Comparison of ENCODE assay signal across 1 cellular context in genomic region chr14:34462132-34462893, GRCh38.
TF ChIP-seq lines count a peak whose summit lies in the region.

Gene SPTSSA (minus strand): TSS chr14:34462240. CDS start chr14:34462207, 33 bp downstream.

TF ChIP-seq in HepG2, 621 proteins besides CTCF, POLR2A, EP300 and RAD21 (continued from another document and continues in another):
- peak; percentile 87; the same call in 1 of the 2 replicates for TF ChIP-seq KLF12 (CRISPR knock-in tag; IDR thresholded peaks at IDR 0.05; ENCODE audit: borderline replicate concordance)
- TF ChIP-seq HOXA7 (CRISPR knock-in tag; IDR thresholded peaks at IDR 0.05): no peak
- no peak; the same call in 1 of the 2 replicates for TF ChIP-seq MEF2D (CRISPR knock-in tag; IDR thresholded peaks at IDR 0.05)
- peak; percentile 33; the same call in 1 of the 2 replicates for TF ChIP-seq MZF1 (CRISPR knock-in tag; IDR thresholded peaks at IDR 0.05; ENCODE audit: borderline replicate concordance)
- TF ChIP-seq E2F2 (CRISPR knock-in tag; IDR thresholded peaks at IDR 0.05; ENCODE audit: borderline replicate concordance): peak; percentile 92; the same call in 1 of the 2 replicates
- TF ChIP-seq NR2C2 (CRISPR knock-in tag; IDR thresholded peaks at IDR 0.05; ENCODE audit: borderline replicate concordance): peak; percentile 44; the same call in 1 of the 2 replicates
- TF ChIP-seq ZBTB46 (CRISPR knock-in tag; IDR thresholded peaks at IDR 0.05; ENCODE audit: borderline replicate concordance): no peak
- TF ChIP-seq ZNF646 (CRISPR knock-in tag; IDR thresholded peaks at IDR 0.05): peak; percentile 96; the same call in 1 of the 2 replicates
- TF ChIP-seq ELK4 (CRISPR knock-in tag; IDR thresholded peaks at IDR 0.05; ENCODE audit: borderline replicate concordance): peak; percentile 52; the same call in 1 of the 2 replicates
- TF ChIP-seq ZNF768 (CRISPR knock-in tag; IDR thresholded peaks at IDR 0.05): peak; percentile 83
- no peak; the same call in 1 of the 2 replicates for TF ChIP-seq ZNF292 (CRISPR knock-in tag; IDR thresholded peaks at IDR 0.05; ENCODE audit: borderline replicate concordance, low read depth)
- TF ChIP-seq SP2 (CRISPR knock-in tag; IDR thresholded peaks at IDR 0.05): peak; percentile 69
- TF ChIP-seq CSRNP2 (CRISPR knock-in tag; conservative IDR thresholded peaks at IDR 0.05; ENCODE audit: low read depth): 0 out of 2 replicates have a peak, but pooled peaks have one; percentile 4
- peak; percentile 58; the same call in 1 of the 2 replicates for TF ChIP-seq ZNF503 (CRISPR knock-in tag; IDR thresholded peaks at IDR 0.05)
- TF ChIP-seq PHF8 (CRISPR knock-in tag; IDR thresholded peaks at IDR 0.05): peak; percentile 98
- TF ChIP-seq LBX2 (CRISPR knock-in tag; IDR thresholded peaks at IDR 0.05; ENCODE audit: borderline replicate concordance): peak; percentile 97
- TF ChIP-seq KDM5B (CRISPR knock-in tag; IDR thresholded peaks at IDR 0.05; ENCODE audit: borderline replicate concordance): peak; percentile 98
- TF ChIP-seq ZC3H13 (CRISPR knock-in tag; IDR thresholded peaks at IDR 0.05): peak; percentile 82; the same call in 1 of the 2 replicates
- TF ChIP-seq NCOA5 (CRISPR knock-in tag; IDR thresholded peaks at IDR 0.05): no peak
- TF ChIP-seq ZNF101 (CRISPR knock-in tag; IDR thresholded peaks at IDR 0.05; ENCODE audit: borderline replicate concordance, low read depth): peak; percentile 19; the same call in 1 of the 2 replicates
- TF ChIP-seq RFX1 (IDR thresholded peaks at IDR 0.05): no peak
- no peak for TF ChIP-seq ZNF44 (CRISPR knock-in tag; IDR thresholded peaks at IDR 0.05)
- TF ChIP-seq ZNF326 (CRISPR knock-in tag; IDR thresholded peaks at IDR 0.05; ENCODE audit: borderline replicate concordance): no peak
- TF ChIP-seq ZNF776 (CRISPR knock-in tag; IDR thresholded peaks at IDR 0.05): peak; percentile 98
- no peak for TF ChIP-seq ZNF704 (CRISPR knock-in tag; IDR thresholded peaks at IDR 0.05; ENCODE audit: borderline replicate concordance)
- TF ChIP-seq GABPA (IDR thresholded peaks at IDR 0.05; ENCODE audit: low read depth, low read length): no peak
- TF ChIP-seq GABPA (CRISPR knock-in tag; IDR thresholded peaks at IDR 0.05; ENCODE audit: low read depth): no peak
- TF ChIP-seq ZNF281 (CRISPR knock-in tag; IDR thresholded peaks at IDR 0.05; ENCODE audit: borderline replicate concordance): peak; percentile 36
- TF ChIP-seq ZNF891 (CRISPR knock-in tag; IDR thresholded peaks at IDR 0.05): peak; percentile 79; the same call in 1 of the 2 replicates
- no peak for TF ChIP-seq SCMH1 (CRISPR knock-in tag; IDR thresholded peaks at IDR 0.05; ENCODE audit: borderline replicate concordance)
- no peak for TF ChIP-seq ZNF280D (CRISPR knock-in tag; IDR thresholded peaks at IDR 0.05)
- peak; percentile 29; the same call in 1 of the 2 replicates for TF ChIP-seq ZNF143 (CRISPR knock-in tag; IDR thresholded peaks at IDR 0.05)
